In genomic region chr15:91867581-91868026, GRCh38 we compare ENCODE assay signal across 10 cellular contexts. TPM values are rescaled to one million over a fixed set of nuclear protein-coding genes. Genes with fewer than 3 reads are reported as not detected.
DNase-seq lines count a peak whose midpoint lies in the region; ATAC-seq and TF ChIP-seq lines count a peak whose summit lies in the region.
"Had no signal": no experiment of that assay in that cellular context is flagged by ENCODE, and none has a peak within 500 bp of the region (broad histone marks: within the 10 kb centered on the region; RNA-seq: fewer than 3 reads in every experiment).

No MANE protein-coding gene starts in this region.

- H3K4me1 ChIP-seq in left lung (peaks cover 32 to 78% of the 10 kb centered on the region in 2 donors), transverse colon (peaks cover 14 to 50% (median 17%) of the 10 kb centered on the region in 4 donors)

- intact Hi-C loops in left lung (cut with DNase I) (loop anchor here in 1 of 2 donors (10.0 kb wide), 1 partner anchor 77 kb away; no protein-coding TSS in a partner anchor), transverse colon (cut with DNase I; ENCODE audit: low total_unique reads) (no loop called here)

- H3K27ac ChIP-seq in left lung (peak overlapping the region; percentile 72 to 83), transverse colon (peak overlapping the region; percentile 60 to 85 (median 70))

- no peak overlapping the region for H3K4me3 ChIP-seq in cardiac fibroblast (replicated peaks in 1 of 2; ENCODE audit: low read depth in 2 of 2, low read length in 2 of 2)
- no peak overlapping the region for H3K4me3 ChIP-seq in left lung
- H3K4me3 ChIP-seq in transverse colon, result no peak overlapping the region

- in situ Hi-C loops in transverse colon (cut with MboI; ENCODE audit: low pct_ligation_motif_present in 1 of 4, low pct_unique_long_range_greater_than_20kb in 1 of 4, low sequenced_read_pairs in 3 of 4), result loop anchor here in 1 of 4 donors (25.0 kb wide), 1 partner anchor 95 kb away; no protein-coding TSS in a partner anchor

- WGBS in transverse colon (ENCODE audit: low coverage in 1 of 2), 2 donors, result 33% methylated on average over 8 of the region's 8 CpGs; no CpG with 5 or more reads in 1 of the 2 donors

- TF ChIP-seq CTCF in cardiac fibroblast (IDR thresholded peaks at IDR 0.05; ENCODE audit: low read depth, low read length) (no peak), left lung (IDR thresholded peaks at IDR 0.05) (no peak), transverse colon (IDR thresholded peaks at IDR 0.05) (no peak)

- TF ChIP-seq EP300 in transverse colon (IDR thresholded peaks at IDR 0.05; ENCODE audit: low read depth), result no peak

- TF ChIP-seq POLR2A in transverse colon (IDR thresholded peaks at IDR 0.05), result no peak

- ATAC-seq in left lung, result peak; percentile 88
- ATAC-seq in GM19467 (IDR thresholded peaks at IDR 0.05; ENCODE audit: unreplicated experiment), result no peak
- ATAC-seq in HG03460 (IDR thresholded peaks at IDR 0.05; ENCODE audit: unreplicated experiment), result no peak

- H3K36me3 ChIP-seq in left lung (no peaks in the 10 kb centered on the region), transverse colon (no peaks in the 10 kb centered on the region)

- H3K27me3 ChIP-seq in left lung, result no peaks in the 10 kb centered on the region
- H3K27me3 ChIP-seq in transverse colon, result no peaks in the 10 kb centered on the region

- peak; percentile 27 for DNase-seq in activated CD4-positive, alpha-beta T cell treated with anti-CD3 and anti-CD28 coated beads for 48 hours
- no peak for DNase-seq in activated CD4-positive, alpha-beta T cell treated with anti-CD3 and anti-CD28 coated beads for 1 hour
- DNase-seq in cardiac fibroblast (ENCODE audit: low read depth in 2 of 2) (peak; percentile 94 to 95), left lung (peak; percentile 90 to 92), transverse colon (peak; percentile 85), GM19240 (ENCODE audit: insufficient read length, low spot score) (no peak)
- DNase-seq: CD4-positive, CD25-positive, alpha-beta regulatory T cell; effector CD8-positive, alpha-beta T cell had no signal

- H3K9me3 ChIP-seq in left lung, result no peaks in the 10 kb centered on the region
- H3K9me3 ChIP-seq in transverse colon, result no peaks in the 10 kb centered on the region

RNA-seq across cellular contexts. Expression of gene SLCO3A1, which starts 14.1 kb away (rescaled TPM):
- total RNA-seq in left lung (10 to 100 TPM; 48.4 to 49.0 TPM), transverse colon (10 to 100 TPM in 1 of 4 donors, 1 to 10 TPM in 3; 4.4 to 66.2 (median 5.1) TPM)

Comparison
In these comparisons a context has a peak if more than half of its experiments do, and no peak if none do; other contexts are left out.
1. DNase-seq: peak in activated CD4-positive, alpha-beta T cell treated with anti-CD3 and anti-CD28 coated beads for 48 hours (single experiment), cardiac fibroblast (2 of 2), left lung (2 of 2) and transverse colon (single experiment); none in activated CD4-positive, alpha-beta T cell treated with anti-CD3 and anti-CD28 coated beads for 1 hour (single experiment) and GM19240 (single experiment).